In the genomic region with DNA sequence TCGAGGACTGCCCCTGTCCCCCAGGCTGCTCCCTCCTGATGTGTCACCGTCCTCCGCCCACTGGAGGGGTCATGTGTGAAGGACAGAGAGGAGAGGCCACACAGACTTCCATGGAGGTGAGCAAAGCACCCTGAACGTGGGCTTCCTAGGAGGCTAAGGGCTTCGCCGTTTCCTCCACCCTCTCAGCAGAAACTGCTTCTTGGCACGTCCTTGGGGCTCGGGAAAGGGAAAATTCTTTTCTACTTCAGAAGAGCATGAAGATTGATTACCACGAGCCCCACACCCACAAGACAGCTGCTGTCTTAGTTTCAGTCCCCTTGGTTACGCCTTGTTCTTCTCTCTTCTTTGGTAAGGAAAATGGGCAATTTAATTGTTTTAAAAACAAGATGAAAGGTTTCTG, we compare ENCODE assay signal across 16 cellular contexts.
DNase-seq lines count a peak whose midpoint lies in the region; FAIRE-seq and TF ChIP-seq lines count a peak whose summit lies in the region.
"Had no signal": no experiment of that assay in that cellular context is flagged by ENCODE, and none has a peak within 500 bp of the region (broad histone marks: within the 10 kb centered on the region; RNA-seq: fewer than 3 reads in every experiment).

No MANE protein-coding gene starts in this region.

- no peak overlapping the region for H2AK5ac ChIP-seq in trophoblast cell (ENCODE audit: low read length)

- H2AFZ ChIP-seq in trophoblast cell (ENCODE audit: insufficient read depth, low read length, poor library complexity): no peak overlapping the region

- H3K9ac ChIP-seq in trophoblast cell (ENCODE audit: low read length): no peak overlapping the region

- H2BK5ac ChIP-seq in trophoblast cell (ENCODE audit: low read depth, low read length, poor library complexity): no peak overlapping the region

- H3K27me3 ChIP-seq in trophoblast cell (ENCODE audit: insufficient read depth, low read length): no peaks in the 10 kb centered on the region

- no peak overlapping the region for H4K12ac ChIP-seq in trophoblast cell (ENCODE audit: low read depth, low read length)

- no peak overlapping the region for H4K8ac ChIP-seq in trophoblast cell (ENCODE audit: low read depth, low read length)

- peaks cover 16% of the 10 kb centered on the region in 2 experiments for H3K4me1 ChIP-seq in trophoblast cell (ENCODE audit: control insufficient read depth in 1 of 2, insufficient read depth in 2 of 2, low read length in 2 of 2)

- TF ChIP-seq CTCF in brain (conservative IDR thresholded peaks at IDR 0.05) (no peak), type B pancreatic cell (conservative IDR thresholded peaks at IDR 0.05) (no peak)

- H3K14ac ChIP-seq in trophoblast cell (ENCODE audit: low read length): no peak overlapping the region

- H3K27ac Mint-ChIP-seq in brain (peak overlapping the region in 3 of 5 experiments; percentile 60 to 95 (median 84)), type B pancreatic cell (peak overlapping the region; percentile 97)

- H3K9me3 Mint-ChIP-seq in brain (peaks cover 0 to 2% (median 0%) of the 10 kb centered on the region in 5 experiments), type B pancreatic cell (no peaks in the 10 kb centered on the region)
- H3K9me3 Mint-ChIP-seq: CD8-positive, alpha-beta memory T cell had no signal

- no peak overlapping the region for H3K4ac ChIP-seq in trophoblast cell (ENCODE audit: low read depth, low read length)

- H3K36me3 ChIP-seq in trophoblast cell (ENCODE audit: control insufficient read depth in 1 of 2, insufficient read depth in 2 of 2, low read length in 2 of 2): no peaks in the 10 kb centered on the region

- no peak overlapping the region for H2BK120ac ChIP-seq in trophoblast cell (ENCODE audit: insufficient read depth, low read length, poor library complexity)

- WGBS in trophoblast cell (ENCODE audit: extremely low coverage, insufficient coverage, insufficient read length): no CpG with 5 or more reads among the region's 10 CpGs

- H3K4me1 Mint-ChIP-seq in brain (peaks cover 53% of the 10 kb centered on the region), type B pancreatic cell (ENCODE audit: unreplicated experiment) (peaks cover 17% of the 10 kb centered on the region)

- FAIRE-seq in RCC 7860 (lab: Jason Lieb, UNC): no peak
- FAIRE-seq: GM12891, H1 had no signal

- H3K18ac ChIP-seq in trophoblast cell (ENCODE audit: low read length): no peak overlapping the region

- H3K27me3 Mint-ChIP-seq in brain (peaks cover 1% of the 10 kb centered on the region), type B pancreatic cell (no peaks in the 10 kb centered on the region)
- H3K27me3 Mint-ChIP-seq: CD8-positive, alpha-beta memory T cell had no signal

- no peak overlapping the region for H3K4me2 ChIP-seq in trophoblast cell (ENCODE audit: low read length)

- peaks cover 2% of the 10 kb centered on the region for H3K79me1 ChIP-seq in trophoblast cell (ENCODE audit: low read length)

- H4K91ac ChIP-seq in trophoblast cell (ENCODE audit: low read depth, low read length): no peak overlapping the region

- H3K79me2 ChIP-seq in trophoblast cell (ENCODE audit: control insufficient read depth, insufficient read depth, low read length, poor library complexity): no peaks in the 10 kb centered on the region

- H3K4me3 Mint-ChIP-seq in brain (peak overlapping the region in 1 of 5 experiments; percentile 51), type B pancreatic cell (peak overlapping the region; percentile 74)
- H3K4me3 Mint-ChIP-seq: CD8-positive, alpha-beta memory T cell had no signal

- no peak overlapping the region for H3K23ac ChIP-seq in trophoblast cell (ENCODE audit: low read length)

- no peak overlapping the region for H3K27ac ChIP-seq in trophoblast cell (ENCODE audit: low read depth, low read length)

- no peak overlapping the region for H3K4me3 ChIP-seq in trophoblast cell (ENCODE audit: low read depth, low read length)

- H3K36me3 Mint-ChIP-seq in brain (peaks cover 21% of the 10 kb centered on the region), type B pancreatic cell (peaks cover 9% of the 10 kb centered on the region)

- H3K9me3 ChIP-seq in trophoblast cell (ENCODE audit: insufficient read depth, low read depth, low read length): no peaks in the 10 kb centered on the region

- DNase-seq in left kidney (ENCODE audit: low read depth, low spot score) (peak; percentile 89), trophoblast cell (no peak), type B pancreatic cell (ENCODE audit: extremely low spot score, unreplicated experiment) (no peak), SW 1271 (lab: John Stamatoyannopoulos, UW) (no peak), NCI-H1048 (lab: John Stamatoyannopoulos, UW) (no peak), RCC 7860 (ENCODE audit: low spot score) (no peak), MV-4-11 (lab: John Stamatoyannopoulos, UW) (no peak)
- DNase-seq: ACHN; CD8-positive, alpha-beta memory T cell; KBM-7; NCI-H187; NCI-H345; NCI-H526 had no signal

- peak overlapping the region; percentile 11 for H2BK12ac ChIP-seq in trophoblast cell (ENCODE audit: low read length)
